Comparison of ENCODE assay signal across 9 cellular contexts in the genomic region with DNA sequence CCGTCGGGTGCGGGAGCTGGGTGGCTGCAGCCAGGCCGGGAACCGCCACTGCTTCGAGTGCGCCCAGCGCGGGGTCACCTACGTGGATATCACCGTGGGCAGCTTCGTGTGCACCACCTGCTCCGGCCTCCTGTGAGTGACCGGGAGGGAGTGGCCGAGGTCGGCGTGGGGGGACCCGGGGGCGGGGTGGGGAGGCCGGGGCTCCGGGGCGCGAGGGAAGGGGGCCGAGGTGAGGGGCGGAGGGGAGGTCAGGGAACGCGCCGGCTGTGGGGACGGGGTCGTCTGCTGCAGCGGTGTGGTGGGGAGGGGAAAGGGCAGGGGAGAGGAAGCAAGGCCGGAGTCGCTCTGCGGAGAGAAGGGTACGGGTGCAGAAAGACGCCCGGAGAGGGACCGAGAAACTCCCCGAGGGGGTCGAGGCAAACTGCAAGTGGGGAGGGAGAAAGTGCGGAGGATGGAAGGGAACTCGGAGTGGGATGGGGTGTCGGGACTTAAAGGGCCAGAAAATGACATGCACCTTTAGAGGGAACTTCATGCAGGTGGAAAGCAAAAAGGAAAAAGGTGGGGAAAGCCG. TPM values are rescaled to one million over a fixed set of nuclear protein-coding genes. Genes with fewer than 3 reads are reported as not detected.
DNase-seq lines count a peak whose midpoint lies in the region; ATAC-seq, FAIRE-seq and TF ChIP-seq lines count a peak whose summit lies in the region.
"Had no signal": no experiment of that assay in that cellular context is flagged by ENCODE, and none has a peak within 500 bp of the region (broad histone marks: within the 10 kb centered on the region; RNA-seq: fewer than 3 reads in every experiment).

No MANE protein-coding gene starts in this region.

- H3K9me2 ChIP-seq in DOHH2 (replicated peaks; ENCODE audit: control insufficient read depth, low read length) (no peaks in the 10 kb centered on the region), PC-9 (ENCODE audit: insufficient read depth) (no peaks in the 10 kb centered on the region)

- H3K27me3 ChIP-seq in DOHH2 (ENCODE audit: control insufficient read depth, low read length) = no peaks in the 10 kb centered on the region
- H3K27me3 ChIP-seq in PC-9 (ENCODE audit: insufficient read depth, low read depth) = no peaks in the 10 kb centered on the region
- H3K27me3 ChIP-seq in pancreas = no peaks in the 10 kb centered on the region

- intact Hi-C loops in PC-9 (cut with micrococcal nuclease; ENCODE audit: unreplicated experiment) = loop anchor here (2.0 kb wide), 1 partner anchor 43 kb away; no protein-coding TSS in a partner anchor
- intact Hi-C loops in pancreas (cut with DNase I) = loop anchor here in 1 of 3 donors (10.0 kb wide), 1 partner anchor 55 kb away; a partner anchor contains a TSS

- H3F3A ChIP-seq in DOHH2 (ENCODE audit: control insufficient read depth, insufficient read depth) (no peaks in the 10 kb centered on the region; the same call in 1 of the 2 replicates), PC-9 (ENCODE audit: insufficient read depth, low read depth) (peaks cover 31% of the 10 kb centered on the region)

- POLR2A ChIA-PET in PC-9 (lab: Charles Lee; ENCODE audit: unreplicated experiment) = interaction anchor here (0.6 kb wide), 2 partner anchors 18 to 44 kb away, joined by 3 to 4 read pairs; no protein-coding TSS in a partner anchor

- peak overlapping the region; percentile 88 for H3K4me3 ChIP-seq in DOHH2 (ENCODE audit: low read length)
- peak overlapping the region; percentile 79 for H3K4me3 ChIP-seq in PC-9
- H3K4me3 ChIP-seq in epithelial cell of proximal tubule (ENCODE audit: low read depth, low read length) = peak overlapping the region; percentile 83
- peak overlapping the region; percentile 66 to 76 (median 74) for H3K4me3 ChIP-seq in pancreas

- H3K9me3 ChIP-seq in DOHH2 (ENCODE audit: control insufficient read depth, insufficient read depth, low read length) = no peaks in the 10 kb centered on the region
- H3K9me3 ChIP-seq in PC-9 (ENCODE audit: insufficient read depth, low read depth) = no peaks in the 10 kb centered on the region
- no peaks in the 10 kb centered on the region for H3K9me3 ChIP-seq in pancreas

- no peak for DNase-seq in PC-9
- DNase-seq in epithelial cell of proximal tubule (ENCODE audit: low read depth) = no peak
- DNase-seq in pancreas = peak in 1 of 6 donors; percentile 43
- DNase-seq in SIG-M5 treated with dmso at 0.1 percent for 504 hours (lab: John Stamatoyannopoulos, UW; ENCODE audit: unreplicated experiment) = no peak
- DNase-seq in SKM-1 treated with dmso at 0.1 percent for 144 hours (lab: John Stamatoyannopoulos, UW; ENCODE audit: unreplicated experiment) = no peak

- CTCF ChIA-PET in PC-9 (lab: Charles Lee) = interaction anchor here (0.6 to 0.7 kb wide), 5 partner anchors 32 to 605 kb away, joined by 3 to 6 read pairs (median 4); no protein-coding TSS in a partner anchor

- H3K4me1 ChIP-seq in DOHH2 (ENCODE audit: control insufficient read depth, low read length) (peaks cover 37% of the 10 kb centered on the region), PC-9 (replicated peaks; ENCODE audit: insufficient read depth) (peaks cover 51% of the 10 kb centered on the region), pancreas (peaks cover 29 to 35% (median 29%) of the 10 kb centered on the region in 3 donors)

- 1% methylated on average over 42 to 44 of the region's 44 CpGs for WGBS in pancreas, 2 donors

- TF ChIP-seq CTCF in DOHH2 (IDR thresholded peaks at IDR 0.05; ENCODE audit: low read depth, low read length, poor library complexity, severe bottlenecking) (no peak), PC-9 (conservative IDR thresholded peaks at IDR 0.05) (no peak), epithelial cell of proximal tubule (conservative IDR thresholded peaks at IDR 0.05; ENCODE audit: low read depth, low read length) (no peak), pancreas (IDR thresholded peaks at IDR 0.05) (no peak)

- BruUV-seq in PC-9 (replicated peaks; lab: Mats Ljungman, UMichigan) = no TSS peak

- H3K4me2 ChIP-seq in DOHH2 (ENCODE audit: low read length) (peak overlapping the region; percentile 95), PC-9 (peak overlapping the region; percentile 98)

- no peak overlapping the region for H3K27ac ChIP-seq in DOHH2 (ENCODE audit: low read depth, low read length)
- no peak overlapping the region for H3K27ac ChIP-seq in PC-9
- peak overlapping the region; percentile 77 to 90 (median 87) for H3K27ac ChIP-seq in pancreas

- H3K36me3 ChIP-seq in DOHH2 (ENCODE audit: control insufficient read depth, low read length) (no peaks in the 10 kb centered on the region), PC-9 (ENCODE audit: low read depth) (no peaks in the 10 kb centered on the region), pancreas (no peaks in the 10 kb centered on the region)

- H4K20me1 ChIP-seq in DOHH2 (ENCODE audit: control insufficient read depth, insufficient read depth, low read depth, low read length) (no peaks in the 10 kb centered on the region), PC-9 (ENCODE audit: insufficient read depth) (no peaks in the 10 kb centered on the region)

- no peak for FAIRE-seq in pancreas (lab: Jason Lieb, UNC)

- peak overlapping the region; percentile 84 for H2AFZ ChIP-seq in PC-9

- H3K79me2 ChIP-seq in DOHH2 (ENCODE audit: control insufficient read depth, low read length) = peaks cover 42% of the 10 kb centered on the region
- H3K79me2 ChIP-seq in PC-9 (ENCODE audit: low read depth) = peaks cover 47% of the 10 kb centered on the region

- peak in 3 of 4 donors; percentile 1 to 29 (median 3) for ATAC-seq in pancreas
- no peak for ATAC-seq in GM21381 (IDR thresholded peaks at IDR 0.05; ENCODE audit: unreplicated experiment)
- no peak for ATAC-seq in GM19324 (IDR thresholded peaks at IDR 0.05; ENCODE audit: low FRiP score, unreplicated experiment)

RNA-seq across cellular contexts. Expression of a gene that starts 0.5 kb away (rescaled TPM):
- 30.4 and 35.2 TPM in 2 replicates for total RNA-seq in PC-9 (2021)
- total RNA-seq in epithelial cell of proximal tubule = 10.9 and 17.4 TPM in 2 replicates
- total RNA-seq in pancreas = 10 to 100 TPM; 13.6 to 33.1 (median 21.4) TPM
- polyA plus RNA-seq in pancreas = 10 to 100 TPM; 24.5 to 41.0 TPM

RNA-seq across cellular contexts. Expression of a gene that starts 34.2 kb away (rescaled TPM):
- total RNA-seq in PC-9 (2021) (11.0 and 15.3 TPM in 2 replicates), epithelial cell of proximal tubule (1.7 TPM in 1 of 2 replicates, not detected in the other), pancreas (1 to 10 TPM in 3 of 6 donors, under 1 TPM in 3; 0.39 to 7.5 (median 1.0) TPM)
- 10 to 100 TPM; 14.7 to 17.8 TPM for polyA plus RNA-seq in pancreas
- total RNA-seq: RPMI7951 had no signal

RNA-seq across cellular contexts. Expression of a gene that starts 46.4 kb away (rescaled TPM):
- total RNA-seq in PC-9 (2021) (86.6 and 89.6 TPM in 2 replicates), epithelial cell of proximal tubule (36.8 and 62.0 TPM in 2 replicates), pancreas (10 to 100 TPM; 16.4 to 40.7 (median 23.3) TPM)
- 100 to 1,000 TPM in 1 of 2 donors, 10 to 100 TPM in 1; 78.5 to 106 TPM for polyA plus RNA-seq in pancreas

RNA-seq across cellular contexts. Expression of a gene that starts 46.6 kb away (rescaled TPM):
- total RNA-seq in PC-9 (2021) (2.7 and 4.6 TPM in 2 replicates), epithelial cell of proximal tubule (0.80 and 1.0 TPM in 2 replicates), pancreas (under 1 TPM; 0.31 to 0.88 (median 0.63) TPM)
- polyA plus RNA-seq in pancreas = 1 to 10 TPM; 1.9 to 2.0 TPM

RNA-seq across cellular contexts. Expression of a gene that starts 55.8 kb away (rescaled TPM):
- 1.3 and 1.9 TPM in 2 replicates for total RNA-seq in PC-9 (2021)
- total RNA-seq in epithelial cell of proximal tubule = 0.72 and 1.2 TPM in 2 replicates
- total RNA-seq in pancreas = 1 to 10 TPM in 1 of 6 donors, under 1 TPM in 5; 0.25 to 1.1 (median 0.81) TPM
- 1 to 10 TPM; 3.7 to 4.8 TPM for polyA plus RNA-seq in pancreas
- total RNA-seq: RPMI7951 had no signal

Comparison
In these comparisons a context has a peak if more than half of its experiments do, and no peak if none do; other contexts are left out.
1. H3K27ac ChIP-seq: peak in pancreas (4 of 4); none in DOHH2 (single experiment) and PC-9 (single experiment).
2. ATAC-seq: peak in pancreas (3 of 4); none in GM21381 (single experiment) and GM19324 (single experiment).
3. Peak in every context shown above with its lines, with median percentiles within 50 percentile points of each other: H3K4me3 ChIP-seq.